30 cellular contexts compared by ENCODE assay signal in the genomic region with DNA sequence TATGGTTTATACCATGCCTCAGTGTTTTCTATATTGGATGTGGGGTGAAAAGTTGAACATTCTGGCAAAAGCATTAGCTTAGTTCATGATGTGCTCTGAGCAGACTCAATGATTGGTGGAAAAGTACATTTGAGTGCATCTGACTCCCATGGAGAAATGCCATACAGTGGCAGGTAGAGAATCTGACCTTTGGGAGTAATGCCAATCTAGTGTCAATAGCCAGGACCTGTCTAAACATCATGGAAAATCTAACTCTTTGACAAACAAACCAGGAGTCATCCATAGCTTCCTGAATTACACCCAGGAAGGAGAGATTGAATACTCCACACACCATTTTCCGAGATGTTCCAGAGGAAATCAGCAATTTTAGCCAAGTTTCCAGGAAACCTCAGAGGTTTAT. TPM values are rescaled to one million over a fixed set of nuclear protein-coding genes. Genes with fewer than 3 reads are reported as not detected.
"Had no signal": no experiment of that assay in that cellular context is flagged by ENCODE, and none has a peak within 500 bp of the region (broad histone marks: within the 10 kb centered on the region; RNA-seq: fewer than 3 reads in every experiment).

No MANE protein-coding gene starts in this region.

- H3K27me3 Mint-ChIP-seq: progenitor cell of endocrine pancreas had no signal

- FAIRE-seq: frontal cortex, keratinocyte had no signal

- H3K79me2 ChIP-seq: parathyroid adenoma had no signal

- DNase-seq: cerebellar nuclear complex; cortex of kidney; effector CD4-positive, alpha-beta T cell; head of caudate nucleus; mesendoderm; naive thymus-derived CD8-positive, alpha-beta T cell; nephron progenitor cell; sigmoid colon; stimulated activated CD4-positive, alpha-beta T cell treated with anti-CD3 and anti-CD28 coated beads, Interleukin-2, amount 100 ng/mL, for 24 hours; stimulated activated CD4-positive, alpha-beta T cell treated with anti-CD3 and anti-CD28 coated beads, Interleukin-4, amount 100 ng/mL, for 24 hours; stimulated activated naive CD4-positive, alpha-beta T cell treated with Interleukin-2 at 50 U/mL for 16 hours; stomach; thyroid gland had no signal

- H3K9me3 ChIP-seq: neutrophil, right atrium auricular region, sigmoid colon, stomach, thyroid gland had no signal

- H3K4me1 ChIP-seq: parathyroid adenoma had no signal

- H3K36me3 ChIP-seq: neutrophil, right atrium auricular region, sigmoid colon, stomach, thyroid gland had no signal

- H3K4me3 ChIP-seq: right atrium auricular region, sigmoid colon, stomach, thyroid gland had no signal

- H3K9ac ChIP-seq: parathyroid adenoma had no signal

- H3K27ac Mint-ChIP-seq: naive thymus-derived CD8-positive, alpha-beta T cell; nephron progenitor cell; progenitor cell of endocrine pancreas; stimulated activated effector memory CD8-positive, alpha-beta T cell treated with anti-CD3 and anti-CD28 coated beads, Interleukin-12 subunit alpha, Interleukin-12 subunit beta, amount 100 ng/mL, for 72 hours; type B pancreatic cell had no signal

- ATAC-seq: naive thymus-derived CD8-positive, alpha-beta T cell; stimulated activated effector memory CD8-positive, alpha-beta T cell treated with anti-CD3 and anti-CD28 coated beads, Interleukin-12 subunit alpha, Interleukin-12 subunit beta, amount 100 ng/mL, for 72 hours had no signal

- H3K36me3 Mint-ChIP-seq: naive thymus-derived CD8-positive, alpha-beta T cell; stimulated activated effector memory CD8-positive, alpha-beta T cell treated with anti-CD3 and anti-CD28 coated beads, Interleukin-12 subunit alpha, Interleukin-12 subunit beta, amount 100 ng/mL, for 72 hours; type B pancreatic cell had no signal

- H2AFZ ChIP-seq: parathyroid adenoma had no signal

- H3K27ac ChIP-seq: neutrophil, parathyroid adenoma, right atrium auricular region, sigmoid colon, stomach, thyroid gland had no signal

- H3K9me3 Mint-ChIP-seq: naive thymus-derived CD8-positive, alpha-beta T cell; nephron progenitor cell; stimulated activated effector memory CD8-positive, alpha-beta T cell treated with anti-CD3 and anti-CD28 coated beads, Interleukin-12 subunit alpha, Interleukin-12 subunit beta, amount 100 ng/mL, for 72 hours; type B pancreatic cell had no signal

- H3K27me3 ChIP-seq: neutrophil, right atrium auricular region, sigmoid colon, stomach, thyroid gland had no signal

- H3K4me3 Mint-ChIP-seq: naive thymus-derived CD8-positive, alpha-beta T cell; nephron progenitor cell; stimulated activated effector memory CD8-positive, alpha-beta T cell treated with anti-CD3 and anti-CD28 coated beads, Interleukin-12 subunit alpha, Interleukin-12 subunit beta, amount 100 ng/mL, for 72 hours; type B pancreatic cell had no signal

RNA-seq across cellular contexts. Expression of gene XCL1, which starts 51.0 kb away (rescaled TPM):
- total RNA-seq: dermis microvascular lymphatic vessel endothelial cell, fibroblast of villous mesenchyme, frontal cortex, glomerular endothelial cell, lung microvascular endothelial cell, myocyte, osteoblast, skeletal muscle tissue, stomach, temporal lobe, urinary bladder had no signal
